Comparison of ENCODE assay signal across 13 cellular contexts in the genomic region with DNA sequence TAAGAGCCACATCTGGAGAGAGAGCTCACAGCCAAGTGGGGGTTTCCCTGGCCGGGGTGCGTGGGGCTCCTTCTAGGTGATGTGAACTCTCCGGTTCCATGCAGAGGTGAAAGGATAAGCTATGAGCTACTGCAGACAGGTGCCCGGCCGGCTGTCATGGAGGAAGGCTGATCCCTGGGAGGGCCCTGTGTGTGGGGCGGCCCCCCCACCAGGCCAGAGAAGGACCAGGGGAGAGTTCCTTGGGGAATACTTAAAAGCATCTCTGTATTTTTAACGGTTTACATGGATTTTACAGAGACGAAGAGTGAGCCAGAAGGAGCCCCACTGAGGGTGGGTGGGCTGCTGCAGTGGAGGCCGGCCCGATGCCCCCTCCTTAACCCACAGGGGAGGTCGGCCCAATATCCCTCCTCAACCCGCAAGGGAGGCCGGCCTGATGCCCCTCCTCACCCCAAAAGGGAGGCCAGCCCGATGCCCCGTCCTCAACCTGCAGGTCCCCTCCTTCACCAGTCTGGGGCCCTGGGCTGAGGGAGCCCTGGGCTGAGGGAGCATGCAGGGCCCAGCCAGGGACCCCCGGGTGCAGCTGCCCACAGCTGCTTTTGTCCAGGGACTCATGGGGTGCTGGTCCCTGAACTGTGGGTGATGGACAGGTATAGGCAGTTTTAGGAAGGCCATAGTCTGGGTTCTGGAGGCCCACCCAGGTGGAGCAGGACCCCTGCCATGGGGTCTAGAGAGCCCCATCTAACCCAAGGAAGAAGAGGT. TPM values are rescaled to one million over a fixed set of nuclear protein-coding genes. Genes with fewer than 3 reads are reported as not detected.
A peak's percentile ranks its signal among the peaks of the same experiment; 100 is the strongest.
DNase-seq lines count a peak whose midpoint lies in the region; ATAC-seq and TF ChIP-seq lines count a peak whose summit lies in the region.
"Had no signal": no experiment of that assay in that cellular context is flagged by ENCODE, and none has a peak within 500 bp of the region (broad histone marks: within the 10 kb centered on the region; RNA-seq: fewer than 3 reads in every experiment).

No MANE protein-coding gene starts in this region.

- H3K4me1 ChIP-seq in left ventricle myocardium inferior (no peaks in the 10 kb centered on the region), lower lobe of right lung (no peaks in the 10 kb centered on the region), spleen (peaks cover 0 to 14% (median 6%) of the 10 kb centered on the region in 6 donors), HAP-1 (no peaks in the 10 kb centered on the region)
- H3K4me1 ChIP-seq: Caco-2 had no signal

- TF ChIP-seq CTCF in left ventricle myocardium inferior (IDR thresholded peaks at IDR 0.05; ENCODE audit: borderline replicate concordance), result no peak
- TF ChIP-seq CTCF in lower lobe of right lung (IDR thresholded peaks at IDR 0.05), result no peak
- no peak for TF ChIP-seq CTCF in spleen (IDR thresholded peaks at IDR 0.05 in 8 of 11, conservative IDR thresholded peaks at IDR 0.05 in 3 of 11)

- ATAC-seq in Right ventricle myocardium superior (ENCODE audit: poor library complexity) (no peak), lower lobe of right lung (no peak)

- in situ Hi-C loops in HAP-1 (cut with MboI; ENCODE audit: low sequenced_read_pairs), result no loop called here

- intact Hi-C loops in Right ventricle myocardium superior (cut with DNase I), result no loop called here
- intact Hi-C loops in left ventricle myocardium inferior (cut with micrococcal nuclease), result no loop called here
- intact Hi-C loops in lower lobe of right lung (cut with DNase I), result no loop called here
- intact Hi-C loops in spleen (cut with DNase I; ENCODE audit: low total_unique reads), result no loop called here

- no peak overlapping the region for H3K27ac ChIP-seq in left ventricle myocardium inferior (replicated peaks)
- no peak overlapping the region for H3K27ac ChIP-seq in lower lobe of right lung
- H3K27ac ChIP-seq in spleen, result no peak overlapping the region
- H3K27ac ChIP-seq: 22Rv1, GM23248 had no signal

- TF ChIP-seq POLR2A in spleen (IDR thresholded peaks at IDR 0.05), result no peak

- DNase-seq in Right ventricle myocardium superior, result peak; percentile 6
- no peak for DNase-seq in left ventricle myocardium inferior
- peak; percentile 51 for DNase-seq in H7
- peak; percentile 34 for DNase-seq in lower lobe of right lung
- peak; percentile 60 for DNase-seq in spleen
- DNase-seq in HAP-1 (ENCODE audit: low spot score in 2 of 2), result no peak
- DNase-seq in OCI-M2 (lab: John Stamatoyannopoulos, UW; ENCODE audit: unreplicated experiment), result no peak
- no peak for DNase-seq in SKM-1 treated with dmso at 0.1 percent for 144 hours (lab: John Stamatoyannopoulos, UW; ENCODE audit: unreplicated experiment)
- DNase-seq: Caco-2, DND-41, GDM1, GM23248 had no signal

- H3K27me3 ChIP-seq in left ventricle myocardium inferior (ENCODE audit: low read depth) (peaks cover 27% of the 10 kb centered on the region), H7 (ENCODE audit: control insufficient read depth, insufficient read depth, low read length) (no peaks in the 10 kb centered on the region), lower lobe of right lung (ENCODE audit: low read depth) (peaks cover 42% of the 10 kb centered on the region), spleen (replicated peaks in 1 of 7) (peaks cover 0 to 80% (median 8%) of the 10 kb centered on the region in 7 donors), HAP-1 (ENCODE audit: low read depth) (no peaks in the 10 kb centered on the region)

- WGBS in spleen, 5 donors, result 76 to 87% (median 85%) methylated on average over 14 to 16 of the region's 16 CpGs

- no peaks in the 10 kb centered on the region for H3K36me3 ChIP-seq in left ventricle myocardium inferior
- H3K36me3 ChIP-seq in H7 (replicated peaks; ENCODE audit: control insufficient read depth, insufficient read depth, low read length), result no peaks in the 10 kb centered on the region
- H3K36me3 ChIP-seq in lower lobe of right lung, result no peaks in the 10 kb centered on the region
- no peaks in the 10 kb centered on the region for H3K36me3 ChIP-seq in spleen
- no peaks in the 10 kb centered on the region for H3K36me3 ChIP-seq in HAP-1 (replicated peaks)

- H3K4me3 ChIP-seq in left ventricle myocardium inferior, result no peak overlapping the region
- no peak overlapping the region for H3K4me3 ChIP-seq in H7 (ENCODE audit: insufficient read depth, low read depth, low read length)
- no peak overlapping the region for H3K4me3 ChIP-seq in lower lobe of right lung
- no peak overlapping the region for H3K4me3 ChIP-seq in spleen
- H3K4me3 ChIP-seq in HAP-1, result no peak overlapping the region
- H3K4me3 ChIP-seq: GM23248 had no signal

- H3K9me3 ChIP-seq in left ventricle myocardium inferior (replicated peaks) (no peaks in the 10 kb centered on the region), lower lobe of right lung (no peaks in the 10 kb centered on the region), spleen (no peaks in the 10 kb centered on the region), HAP-1 (no peaks in the 10 kb centered on the region)
- H3K9me3 ChIP-seq: Caco-2 had no signal

RNA-seq across cellular contexts. Expression of gene MRPL36, which starts 31.9 kb away (rescaled TPM):
- total RNA-seq in Right ventricle myocardium superior, result 65.5 TPM
- 57.4 TPM for total RNA-seq in left ventricle myocardium inferior
- 49.4 and 83.8 TPM in 2 replicates for total RNA-seq in H7 (2014; rRNA removed; shearing (Covaris generic))
- total RNA-seq in lower lobe of right lung, result 25.1 TPM
- total RNA-seq in spleen, result 10 to 100 TPM; 20.3 to 45.0 (median 22.0) TPM
- polyA plus RNA-seq in spleen, result 10 to 100 TPM; 59.3 to 77.3 (median 66.2) TPM

RNA-seq across cellular contexts. Expression of gene NDUFS6, which starts 33.5 kb away (rescaled TPM):
- total RNA-seq in Right ventricle myocardium superior (126 TPM), left ventricle myocardium inferior (122 TPM), lower lobe of right lung (21.3 TPM), spleen (10 to 100 TPM; 18.2 to 38.4 (median 25.1) TPM)
- total RNA-seq in H7 (2014; rRNA removed; shearing (Covaris generic)), result 35.2 and 51.9 TPM in 2 replicates
- 10 to 100 TPM; 36.7 to 74.2 (median 49.3) TPM for polyA plus RNA-seq in spleen

Comparison
In these comparisons a context has a peak if more than half of its experiments do, and no peak if none do; other contexts are left out.
1. DNase-seq: peak in Right ventricle myocardium superior (single experiment), H7 (single experiment), lower lobe of right lung (single experiment) and spleen (single experiment); none in left ventricle myocardium inferior (single experiment), HAP-1 (0 of 2), OCI-M2 (single experiment) and SKM-1 treated with dmso at 0.1 percent for 144 hours (single experiment).